ENCODE assay signal across 1 cellular context in the genomic region with DNA sequence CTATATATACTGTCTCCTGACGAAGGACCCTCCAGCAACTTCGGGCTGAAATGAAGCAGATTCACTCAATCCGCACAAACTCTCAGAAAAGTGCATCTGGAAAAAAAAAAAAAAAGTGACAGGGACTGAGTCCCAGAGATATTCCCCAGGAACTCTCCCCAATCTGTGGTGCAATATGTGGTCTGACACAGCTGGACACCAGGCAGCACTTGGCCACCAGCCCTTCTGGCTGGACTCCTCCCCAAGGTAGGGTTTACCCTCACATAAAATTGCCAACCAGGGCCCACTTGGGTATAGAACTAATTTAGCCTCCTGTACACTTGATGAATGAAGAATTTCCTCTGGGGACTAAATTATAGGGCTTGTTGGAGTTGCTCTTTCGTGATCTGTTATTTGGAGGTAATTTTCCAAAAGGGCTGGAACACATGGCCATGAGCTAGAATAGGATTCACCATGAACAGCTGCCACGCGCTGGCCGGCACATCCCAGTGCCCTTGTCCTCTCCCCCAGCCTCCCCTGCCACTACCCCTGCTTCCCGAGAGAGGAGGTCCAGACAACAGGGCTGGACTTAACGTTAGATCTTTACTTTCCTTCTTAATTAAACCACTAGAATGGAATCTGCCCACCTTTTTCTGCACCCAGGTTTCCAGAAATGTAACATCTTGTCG.
TF ChIP-seq lines count a peak whose summit lies in the region.

No MANE protein-coding gene starts in this region.

TF ChIP-seq in HepG2, 621 proteins besides CTCF, POLR2A, EP300 and RAD21 (continued from another document):
- TF ChIP-seq ZBTB40 (IDR thresholded peaks at IDR 0.05) (no peak), ZBTB40 (CRISPR knock-in tag; IDR thresholded peaks at IDR 0.05) (no peak)
- TF ChIP-seq, protein P1, sequence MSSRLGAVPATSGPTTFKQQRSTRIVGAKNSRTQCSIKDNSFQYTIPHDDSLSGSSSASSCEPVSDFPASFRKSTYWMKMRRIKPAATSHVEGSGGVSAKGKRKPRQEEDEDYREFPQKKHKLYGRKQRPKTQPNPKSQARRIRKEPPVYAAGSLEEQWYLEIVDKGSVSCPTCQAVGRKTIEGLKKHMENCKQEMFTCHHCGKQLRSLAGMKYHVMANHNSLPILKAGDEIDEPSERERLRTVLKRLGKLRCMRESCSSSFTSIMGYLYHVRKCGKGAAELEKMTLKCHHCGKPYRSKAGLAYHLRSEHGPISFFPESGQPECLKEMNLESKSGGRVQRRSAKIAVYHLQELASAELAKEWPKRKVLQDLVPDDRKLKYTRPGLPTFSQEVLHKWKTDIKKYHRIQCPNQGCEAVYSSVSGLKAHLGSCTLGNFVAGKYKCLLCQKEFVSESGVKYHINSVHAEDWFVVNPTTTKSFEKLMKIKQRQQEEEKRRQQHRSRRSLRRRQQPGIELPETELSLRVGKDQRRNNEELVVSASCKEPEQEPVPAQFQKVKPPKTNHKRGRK (CRISPR knock-in tag; IDR thresholded peaks at IDR 0.05): no peak
